In the genomic region with DNA sequence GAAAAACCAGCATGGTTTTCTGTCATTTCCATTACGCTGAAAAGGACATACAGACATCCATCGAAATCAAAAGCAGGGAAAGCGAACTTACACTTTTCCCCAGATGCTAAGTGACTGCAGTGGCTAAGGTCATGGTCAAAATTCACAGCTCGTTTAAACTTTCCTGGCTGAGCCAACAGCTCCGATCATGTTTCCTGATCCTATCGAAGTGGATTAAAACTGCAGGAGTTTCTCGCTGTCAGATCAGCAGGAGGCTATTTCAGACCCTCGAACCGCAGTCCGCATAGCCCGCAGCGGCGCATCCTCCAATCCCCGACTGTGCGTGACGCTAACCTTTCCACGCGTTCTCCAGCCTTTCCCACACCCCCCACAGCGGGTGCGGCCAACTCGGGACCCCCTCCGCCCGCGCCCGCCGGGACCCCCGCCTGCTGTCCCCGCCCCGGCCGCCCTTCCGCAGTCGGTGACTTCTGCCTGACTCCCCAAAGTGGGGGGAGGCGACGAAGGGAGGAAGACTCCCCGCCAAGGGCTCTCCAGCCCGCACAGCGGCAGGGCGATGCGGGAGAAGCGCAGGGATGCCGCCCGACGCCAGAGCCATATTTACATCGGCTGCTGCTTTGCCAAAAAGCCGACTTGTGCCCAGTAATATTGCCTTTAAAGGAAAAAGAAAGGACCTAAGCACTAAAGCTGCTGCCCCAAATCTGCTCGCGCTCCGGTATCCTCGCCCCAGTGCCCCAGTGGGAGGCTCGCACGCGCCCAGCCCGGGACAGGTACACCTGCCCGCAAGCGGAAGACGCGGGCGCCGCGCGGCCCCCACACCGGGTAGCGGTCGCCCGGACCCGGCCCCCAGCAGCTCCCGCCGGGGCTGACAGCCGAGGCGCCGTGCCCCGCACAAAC, we compare ENCODE assay signal across 1 cellular context.
TF ChIP-seq lines count a peak whose summit lies in the region.

No MANE protein-coding gene starts in this region.

TF ChIP-seq in K562, 482 proteins besides CTCF, POLR2A, EP300 and RAD21 (continued from another document and continues in another):
- TF ChIP-seq, protein P1, sequence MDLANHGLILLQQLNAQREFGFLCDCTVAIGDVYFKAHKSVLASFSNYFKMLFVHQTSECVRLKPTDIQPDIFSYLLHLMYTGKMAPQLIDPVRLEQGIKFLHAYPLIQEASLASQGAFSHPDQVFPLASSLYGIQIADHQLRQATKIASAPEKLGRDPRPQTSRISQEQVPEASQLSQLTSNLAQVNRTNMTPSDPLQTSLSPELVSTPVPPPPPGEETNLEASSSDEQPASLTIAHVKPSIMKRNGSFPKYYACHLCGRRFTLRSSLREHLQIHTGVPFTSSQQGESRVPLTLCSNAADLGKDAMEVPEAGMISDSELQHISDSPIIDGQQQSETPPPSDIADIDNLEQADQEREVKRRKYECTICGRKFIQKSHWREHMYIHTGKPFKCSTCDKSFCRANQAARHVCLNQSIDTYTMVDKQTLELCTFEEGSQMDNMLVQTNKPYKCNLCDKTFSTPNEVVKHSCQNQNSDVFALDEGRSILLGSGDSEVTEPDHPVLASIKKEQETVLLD (IDR thresholded peaks at IDR 0.05): 0 out of 2 replicates have a peak, but pooled peaks have one; percentile 10
- TF ChIP-seq CTBP1 (IDR thresholded peaks at IDR 0.05; ENCODE audit: borderline replicate concordance): 0 out of 2 replicates have a peak, but pooled peaks have one; percentile 14
- 0 out of 2 replicates have a peak, but pooled peaks have one; percentile 13 for TF ChIP-seq HLTF (IDR thresholded peaks at IDR 0.05)
- TF ChIP-seq, protein P2, sequence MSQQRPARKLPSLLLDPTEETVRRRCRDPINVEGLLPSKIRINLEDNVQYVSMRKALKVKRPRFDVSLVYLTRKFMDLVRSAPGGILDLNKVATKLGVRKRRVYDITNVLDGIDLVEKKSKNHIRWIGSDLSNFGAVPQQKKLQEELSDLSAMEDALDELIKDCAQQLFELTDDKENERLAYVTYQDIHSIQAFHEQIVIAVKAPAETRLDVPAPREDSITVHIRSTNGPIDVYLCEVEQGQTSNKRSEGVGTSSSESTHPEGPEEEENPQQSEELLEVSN (IDR thresholded peaks at IDR 0.05; ENCODE audit: borderline replicate concordance in 1 of 2, extremely low read depth in 1 of 2, insufficient read depth in 1 of 2, insufficient read length in 1 of 2, low read depth in 1 of 2, low read length in 1 of 2, poor library complexity in 1 of 2, severe bottlenecking in 1 of 2): peak in 1 of 2 experiments; percentile 48
- peak; percentile 40 for TF ChIP-seq FIP1L1 (IDR thresholded peaks at IDR 0.05; ENCODE audit: low read depth, low read length, poor library complexity, severe bottlenecking)
- TF ChIP-seq TBP (optimal IDR thresholded peaks at IDR 0.05; ENCODE audit: low read depth, low read length): peak; percentile 14
- TF ChIP-seq, protein P3, sequence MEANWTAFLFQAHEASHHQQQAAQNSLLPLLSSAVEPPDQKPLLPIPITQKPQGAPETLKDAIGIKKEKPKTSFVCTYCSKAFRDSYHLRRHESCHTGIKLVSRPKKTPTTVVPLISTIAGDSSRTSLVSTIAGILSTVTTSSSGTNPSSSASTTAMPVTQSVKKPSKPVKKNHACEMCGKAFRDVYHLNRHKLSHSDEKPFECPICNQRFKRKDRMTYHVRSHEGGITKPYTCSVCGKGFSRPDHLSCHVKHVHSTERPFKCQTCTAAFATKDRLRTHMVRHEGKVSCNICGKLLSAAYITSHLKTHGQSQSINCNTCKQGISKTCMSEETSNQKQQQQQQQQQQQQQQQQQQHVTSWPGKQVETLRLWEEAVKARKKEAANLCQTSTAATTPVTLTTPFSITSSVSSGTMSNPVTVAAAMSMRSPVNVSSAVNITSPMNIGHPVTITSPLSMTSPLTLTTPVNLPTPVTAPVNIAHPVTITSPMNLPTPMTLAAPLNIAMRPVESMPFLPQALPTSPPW (CRISPR knock-in tag; IDR thresholded peaks at IDR 0.05): peak; percentile 59
- TF ChIP-seq, protein P4, sequence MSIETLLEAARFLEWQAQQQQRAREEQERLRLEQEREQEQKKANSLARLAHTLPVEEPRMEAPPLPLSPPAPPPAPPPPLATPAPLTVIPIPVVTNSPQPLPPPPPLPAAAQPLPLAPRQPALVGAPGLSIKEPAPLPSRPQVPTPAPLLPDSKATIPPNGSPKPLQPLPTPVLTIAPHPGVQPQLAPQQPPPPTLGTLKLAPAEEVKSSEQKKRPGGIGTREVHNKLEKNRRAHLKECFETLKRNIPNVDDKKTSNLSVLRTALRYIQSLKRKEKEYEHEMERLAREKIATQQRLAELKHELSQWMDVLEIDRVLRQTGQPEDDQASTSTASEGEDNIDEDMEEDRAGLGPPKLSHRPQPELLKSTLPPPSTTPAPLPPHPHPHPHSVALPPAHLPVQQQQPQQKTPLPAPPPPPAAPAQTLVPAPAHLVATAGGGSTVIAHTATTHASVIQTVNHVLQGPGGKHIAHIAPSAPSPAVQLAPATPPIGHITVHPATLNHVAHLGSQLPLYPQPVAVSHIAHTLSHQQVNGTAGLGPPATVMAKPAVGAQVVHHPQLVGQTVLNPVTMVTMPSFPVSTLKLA (conservative IDR thresholded peaks at IDR 0.05): peak in 1 of 2 experiments; percentile 67; a peak in 2 of 4 replicates
- TF ChIP-seq, protein P5, sequence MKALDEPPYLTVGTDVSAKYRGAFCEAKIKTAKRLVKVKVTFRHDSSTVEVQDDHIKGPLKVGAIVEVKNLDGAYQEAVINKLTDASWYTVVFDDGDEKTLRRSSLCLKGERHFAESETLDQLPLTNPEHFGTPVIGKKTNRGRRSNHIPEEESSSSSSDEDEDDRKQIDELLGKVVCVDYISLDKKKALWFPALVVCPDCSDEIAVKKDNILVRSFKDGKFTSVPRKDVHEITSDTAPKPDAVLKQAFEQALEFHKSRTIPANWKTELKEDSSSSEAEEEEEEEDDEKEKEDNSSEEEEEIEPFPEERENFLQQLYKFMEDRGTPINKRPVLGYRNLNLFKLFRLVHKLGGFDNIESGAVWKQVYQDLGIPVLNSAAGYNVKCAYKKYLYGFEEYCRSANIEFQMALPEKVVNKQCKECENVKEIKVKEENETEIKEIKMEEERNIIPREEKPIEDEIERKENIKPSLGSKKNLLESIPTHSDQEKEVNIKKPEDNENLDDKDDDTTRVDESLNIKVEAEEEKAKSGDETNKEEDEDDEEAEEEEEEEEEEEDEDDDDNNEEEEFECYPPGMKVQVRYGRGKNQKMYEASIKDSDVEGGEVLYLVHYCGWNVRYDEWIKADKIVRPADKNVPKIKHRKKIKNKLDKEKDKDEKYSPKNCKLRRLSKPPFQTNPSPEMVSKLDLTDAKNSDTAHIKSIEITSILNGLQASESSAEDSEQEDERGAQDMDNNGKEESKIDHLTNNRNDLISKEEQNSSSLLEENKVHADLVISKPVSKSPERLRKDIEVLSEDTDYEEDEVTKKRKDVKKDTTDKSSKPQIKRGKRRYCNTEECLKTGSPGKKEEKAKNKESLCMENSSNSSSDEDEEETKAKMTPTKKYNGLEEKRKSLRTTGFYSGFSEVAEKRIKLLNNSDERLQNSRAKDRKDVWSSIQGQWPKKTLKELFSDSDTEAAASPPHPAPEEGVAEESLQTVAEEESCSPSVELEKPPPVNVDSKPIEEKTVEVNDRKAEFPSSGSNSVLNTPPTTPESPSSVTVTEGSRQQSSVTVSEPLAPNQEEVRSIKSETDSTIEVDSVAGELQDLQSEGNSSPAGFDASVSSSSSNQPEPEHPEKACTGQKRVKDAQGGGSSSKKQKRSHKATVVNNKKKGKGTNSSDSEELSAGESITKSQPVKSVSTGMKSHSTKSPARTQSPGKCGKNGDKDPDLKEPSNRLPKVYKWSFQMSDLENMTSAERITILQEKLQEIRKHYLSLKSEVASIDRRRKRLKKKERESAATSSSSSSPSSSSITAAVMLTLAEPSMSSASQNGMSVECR (CRISPR knock-in tag; IDR thresholded peaks at IDR 0.05): no peak
- peak; percentile 28; the same call in 1 of the 2 replicates for TF ChIP-seq SMARCE1 (IDR thresholded peaks at IDR 0.05)
- TF ChIP-seq, protein P6, sequence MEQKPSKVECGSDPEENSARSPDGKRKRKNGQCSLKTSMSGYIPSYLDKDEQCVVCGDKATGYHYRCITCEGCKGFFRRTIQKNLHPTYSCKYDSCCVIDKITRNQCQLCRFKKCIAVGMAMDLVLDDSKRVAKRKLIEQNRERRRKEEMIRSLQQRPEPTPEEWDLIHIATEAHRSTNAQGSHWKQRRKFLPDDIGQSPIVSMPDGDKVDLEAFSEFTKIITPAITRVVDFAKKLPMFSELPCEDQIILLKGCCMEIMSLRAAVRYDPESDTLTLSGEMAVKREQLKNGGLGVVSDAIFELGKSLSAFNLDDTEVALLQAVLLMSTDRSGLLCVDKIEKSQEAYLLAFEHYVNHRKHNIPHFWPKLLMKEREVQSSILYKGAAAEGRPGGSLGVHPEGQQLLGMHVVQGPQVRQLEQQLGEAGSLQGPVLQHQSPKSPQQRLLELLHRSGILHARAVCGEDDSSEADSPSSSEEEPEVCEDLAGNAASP (IDR thresholded peaks at IDR 0.05): no peak
- 0 out of 2 replicates have a peak, but pooled peaks have one; percentile 39 for TF ChIP-seq NR3C1 (CRISPR knock-in tag; IDR thresholded peaks at IDR 0.05)
- no peak for TF ChIP-seq KHSRP (IDR thresholded peaks at IDR 0.05)
- TF ChIP-seq ZNF3 (CRISPR knock-in tag; IDR thresholded peaks at IDR 0.05): no peak
- TF ChIP-seq, protein P7, sequence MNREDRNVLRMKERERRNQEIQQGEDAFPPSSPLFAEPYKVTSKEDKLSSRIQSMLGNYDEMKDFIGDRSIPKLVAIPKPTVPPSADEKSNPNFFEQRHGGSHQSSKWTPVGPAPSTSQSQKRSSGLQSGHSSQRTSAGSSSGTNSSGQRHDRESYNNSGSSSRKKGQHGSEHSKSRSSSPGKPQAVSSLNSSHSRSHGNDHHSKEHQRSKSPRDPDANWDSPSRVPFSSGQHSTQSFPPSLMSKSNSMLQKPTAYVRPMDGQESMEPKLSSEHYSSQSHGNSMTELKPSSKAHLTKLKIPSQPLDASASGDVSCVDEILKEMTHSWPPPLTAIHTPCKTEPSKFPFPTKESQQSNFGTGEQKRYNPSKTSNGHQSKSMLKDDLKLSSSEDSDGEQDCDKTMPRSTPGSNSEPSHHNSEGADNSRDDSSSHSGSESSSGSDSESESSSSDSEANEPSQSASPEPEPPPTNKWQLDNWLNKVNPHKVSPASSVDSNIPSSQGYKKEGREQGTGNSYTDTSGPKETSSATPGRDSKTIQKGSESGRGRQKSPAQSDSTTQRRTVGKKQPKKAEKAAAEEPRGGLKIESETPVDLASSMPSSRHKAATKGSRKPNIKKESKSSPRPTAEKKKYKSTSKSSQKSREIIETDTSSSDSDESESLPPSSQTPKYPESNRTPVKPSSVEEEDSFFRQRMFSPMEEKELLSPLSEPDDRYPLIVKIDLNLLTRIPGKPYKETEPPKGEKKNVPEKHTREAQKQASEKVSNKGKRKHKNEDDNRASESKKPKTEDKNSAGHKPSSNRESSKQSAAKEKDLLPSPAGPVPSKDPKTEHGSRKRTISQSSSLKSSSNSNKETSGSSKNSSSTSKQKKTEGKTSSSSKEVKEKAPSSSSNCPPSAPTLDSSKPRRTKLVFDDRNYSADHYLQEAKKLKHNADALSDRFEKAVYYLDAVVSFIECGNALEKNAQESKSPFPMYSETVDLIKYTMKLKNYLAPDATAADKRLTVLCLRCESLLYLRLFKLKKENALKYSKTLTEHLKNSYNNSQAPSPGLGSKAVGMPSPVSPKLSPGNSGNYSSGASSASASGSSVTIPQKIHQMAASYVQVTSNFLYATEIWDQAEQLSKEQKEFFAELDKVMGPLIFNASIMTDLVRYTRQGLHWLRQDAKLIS (CRISPR knock-in tag; IDR thresholded peaks at IDR 0.05): 0 out of 2 replicates have a peak, but pooled peaks have one; percentile 31
- TF ChIP-seq RB1 (IDR thresholded peaks at IDR 0.05; ENCODE audit: low read depth): peak; percentile 38; the same call in 1 of the 2 replicates
- 0 out of 2 replicates have a peak, but pooled peaks have one; percentile 23 for TF ChIP-seq CXXC5 (CRISPR knock-in tag; IDR thresholded peaks at IDR 0.05)
- TF ChIP-seq SRSF9 (IDR thresholded peaks at IDR 0.05; ENCODE audit: borderline replicate concordance, low read depth, low read length): no peak
- TF ChIP-seq, protein P8, sequence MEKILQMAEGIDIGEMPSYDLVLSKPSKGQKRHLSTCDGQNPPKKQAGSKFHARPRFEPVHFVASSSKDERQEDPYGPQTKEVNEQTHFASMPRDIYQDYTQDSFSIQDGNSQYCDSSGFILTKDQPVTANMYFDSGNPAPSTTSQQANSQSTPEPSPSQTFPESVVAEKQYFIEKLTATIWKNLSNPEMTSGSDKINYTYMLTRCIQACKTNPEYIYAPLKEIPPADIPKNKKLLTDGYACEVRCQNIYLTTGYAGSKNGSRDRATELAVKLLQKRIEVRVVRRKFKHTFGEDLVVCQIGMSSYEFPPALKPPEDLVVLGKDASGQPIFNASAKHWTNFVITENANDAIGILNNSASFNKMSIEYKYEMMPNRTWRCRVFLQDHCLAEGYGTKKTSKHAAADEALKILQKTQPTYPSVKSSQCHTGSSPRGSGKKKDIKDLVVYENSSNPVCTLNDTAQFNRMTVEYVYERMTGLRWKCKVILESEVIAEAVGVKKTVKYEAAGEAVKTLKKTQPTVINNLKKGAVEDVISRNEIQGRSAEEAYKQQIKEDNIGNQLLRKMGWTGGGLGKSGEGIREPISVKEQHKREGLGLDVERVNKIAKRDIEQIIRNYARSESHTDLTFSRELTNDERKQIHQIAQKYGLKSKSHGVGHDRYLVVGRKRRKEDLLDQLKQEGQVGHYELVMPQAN (IDR thresholded peaks at IDR 0.05; ENCODE audit: borderline replicate concordance): 0 out of 2 replicates have a peak, but pooled peaks have one; percentile 44
- TF ChIP-seq SRF (CRISPR knock-in tag; IDR thresholded peaks at IDR 0.05): 0 out of 4 replicates have a peak, but pooled peaks of 1 of the 2 experiments have one; percentile 48
- TF ChIP-seq ZSCAN29 (IDR thresholded peaks at IDR 0.05): 0 out of 2 replicates have a peak, but pooled peaks have one; percentile 31
- TF ChIP-seq, protein P9, sequence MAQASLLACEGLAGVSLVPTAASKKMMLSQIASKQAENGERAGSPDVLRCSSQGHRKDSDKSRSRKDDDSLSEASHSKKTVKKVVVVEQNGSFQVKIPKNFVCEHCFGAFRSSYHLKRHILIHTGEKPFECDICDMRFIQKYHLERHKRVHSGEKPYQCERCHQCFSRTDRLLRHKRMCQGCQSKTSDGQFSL (CRISPR knock-in tag; IDR thresholded peaks at IDR 0.05): peak; percentile 79
- TF ChIP-seq, protein P9 (tag; IDR thresholded peaks at IDR 0.05): peak in 1 of 2 experiments; percentile 33; a peak in 1 of 4 replicates
- peak; percentile 8; the same call in 1 of the 2 replicates for TF ChIP-seq SMARCA4 (IDR thresholded peaks at IDR 0.05)
- no peak for TF ChIP-seq NR2F6 (CRISPR knock-in tag; IDR thresholded peaks at IDR 0.05)
- no peak for TF ChIP-seq PPARD (CRISPR knock-in tag; IDR thresholded peaks at IDR 0.05)
- TF ChIP-seq SMAD3 (CRISPR knock-in tag; conservative IDR thresholded peaks at IDR 0.05): no peak
- TF ChIP-seq KDM4B (IDR thresholded peaks at IDR 0.05; ENCODE audit: borderline replicate concordance in 2 of 2, low read depth in 1 of 2): 0 out of 4 replicates have a peak, but pooled peaks of 1 of the 2 experiments have one; percentile 29
- no peak for TF ChIP-seq CSDE1 (IDR thresholded peaks at IDR 0.05)
- peak; percentile 57 for TF ChIP-seq HNRNPLL (IDR thresholded peaks at IDR 0.05; ENCODE audit: low read depth, low read length, poor library complexity, severe bottlenecking)
- TF ChIP-seq FOXP1 (CRISPR knock-in tag; IDR thresholded peaks at IDR 0.05): peak; percentile 10; the same call in 1 of the 2 replicates
- TF ChIP-seq KAT7 (CRISPR knock-in tag; IDR thresholded peaks at IDR 0.05; ENCODE audit: borderline replicate concordance): 0 out of 2 replicates have a peak, but pooled peaks have one; percentile 24
- 0 out of 2 replicates have a peak, but pooled peaks have one; percentile 36 for TF ChIP-seq ZNF24 (IDR thresholded peaks at IDR 0.05)
- no peak for TF ChIP-seq XRCC5 (IDR thresholded peaks at IDR 0.05; ENCODE audit: low read depth, low read length)
- TF ChIP-seq CREM (IDR thresholded peaks at IDR 0.05; ENCODE audit: low read depth): peak; percentile 15; the same call in 1 of the 2 replicates
